ENCODE assay signal across 1 cellular context in genomic region chr17:39750131-39751015, GRCh38.
TF ChIP-seq lines count a peak whose summit lies in the region.

No MANE protein-coding gene starts in this region.

TF ChIP-seq in HepG2, 621 proteins besides CTCF, POLR2A, EP300 and RAD21 (continued from another document and continues in another):
- TF ChIP-seq IKZF4 (CRISPR knock-in tag; IDR thresholded peaks at IDR 0.05; ENCODE audit: borderline replicate concordance, low read depth, not compliant biosample characterization) = no peak
- TF ChIP-seq ARNT2 (CRISPR knock-in tag; IDR thresholded peaks at IDR 0.05; ENCODE audit: low read depth) = no peak; the same call in 1 of the 2 replicates
- no peak for TF ChIP-seq ZSCAN22 (CRISPR knock-in tag; IDR thresholded peaks at IDR 0.05)
- TF ChIP-seq NCOA2 (CRISPR knock-in tag; IDR thresholded peaks at IDR 0.05) = peak; percentile 80
- no peak; the same call in 1 of the 2 replicates for TF ChIP-seq ZIK1 (CRISPR knock-in tag; IDR thresholded peaks at IDR 0.05; ENCODE audit: borderline replicate concordance, low read depth)
- no peak for TF ChIP-seq CHD4 (IDR thresholded peaks at IDR 0.05; ENCODE audit: borderline replicate concordance, low read length)
- no peak; the same call in 1 of the 2 replicates for TF ChIP-seq MTERF4 (CRISPR knock-in tag; IDR thresholded peaks at IDR 0.05)
- no peak for TF ChIP-seq SNAPC5 (CRISPR knock-in tag; IDR thresholded peaks at IDR 0.05; ENCODE audit: borderline replicate concordance)
- TF ChIP-seq MLX (CRISPR knock-in tag; IDR thresholded peaks at IDR 0.05) = no peak
- TF ChIP-seq PREB (CRISPR knock-in tag; IDR thresholded peaks at IDR 0.05) = no peak
- peak; percentile 20; the same call in 1 of the 2 replicates for TF ChIP-seq ZNF512 (CRISPR knock-in tag; IDR thresholded peaks at IDR 0.05)
- TF ChIP-seq ZBTB10 (CRISPR knock-in tag; IDR thresholded peaks at IDR 0.05; ENCODE audit: borderline replicate concordance) = peak; percentile 58; the same call in 1 of the 2 replicates
- no peak for TF ChIP-seq SETDB1 (CRISPR knock-in tag; IDR thresholded peaks at IDR 0.05; ENCODE audit: borderline replicate concordance)
- peak; percentile 67 for TF ChIP-seq NCOA1 (CRISPR knock-in tag; IDR thresholded peaks at IDR 0.05)
- TF ChIP-seq ZFP62 (CRISPR knock-in tag; IDR thresholded peaks at IDR 0.05) = no peak
- TF ChIP-seq NKX3-1 (CRISPR knock-in tag; IDR thresholded peaks at IDR 0.05) = no peak
- peak; percentile 71; the same call in 1 of the 2 replicates for TF ChIP-seq RFXAP (CRISPR knock-in tag; IDR thresholded peaks at IDR 0.05; ENCODE audit: borderline replicate concordance)
- TF ChIP-seq XRCC5 (optimal IDR thresholded peaks at IDR 0.05; ENCODE audit: low read length) = peak; percentile 21
- TF ChIP-seq ZBTB40 (IDR thresholded peaks at IDR 0.05) = no peak
- TF ChIP-seq ZBTB40 (CRISPR knock-in tag; IDR thresholded peaks at IDR 0.05) = peak; percentile 76; the same call in 1 of the 2 replicates
- no peak for TF ChIP-seq ZNF354B (CRISPR knock-in tag; IDR thresholded peaks at IDR 0.05)
- no peak for TF ChIP-seq ZBTB14 (CRISPR knock-in tag; IDR thresholded peaks at IDR 0.05)
- peak; percentile 51; the same call in 1 of the 2 replicates for TF ChIP-seq KDM2A (CRISPR knock-in tag; IDR thresholded peaks at IDR 0.05; ENCODE audit: borderline replicate concordance, low read depth)
- TF ChIP-seq SP140L (CRISPR knock-in tag; IDR thresholded peaks at IDR 0.05; ENCODE audit: borderline replicate concordance) = no peak
- no peak for TF ChIP-seq HDAC6 (IDR thresholded peaks at IDR 0.05; ENCODE audit: low read depth, low read length)
- TF ChIP-seq TCF12 (IDR thresholded peaks at IDR 0.05) = no peak
- TF ChIP-seq TCF12 (CRISPR knock-in tag; IDR thresholded peaks at IDR 0.05) = 0 out of 2 replicates have a peak, but pooled peaks have one; percentile 66
- peak; percentile 54; the same call in 1 of the 2 replicates for TF ChIP-seq GMEB1 (CRISPR knock-in tag; IDR thresholded peaks at IDR 0.05; ENCODE audit: borderline replicate concordance)
- TF ChIP-seq NONO (IDR thresholded peaks at IDR 0.05) = no peak
- peak; percentile 57; the same call in 1 of the 2 replicates for TF ChIP-seq NONO (CRISPR knock-in tag; conservative IDR thresholded peaks at IDR 0.05)
- no peak for TF ChIP-seq PLRG1 (conservative IDR thresholded peaks at IDR 0.05)
- peak; percentile 54; the same call in 1 of the 2 replicates for TF ChIP-seq ZMYM2 (CRISPR knock-in tag; IDR thresholded peaks at IDR 0.05)
- TF ChIP-seq ZNF44 (CRISPR knock-in tag; IDR thresholded peaks at IDR 0.05) = 0 out of 2 replicates have a peak, but pooled peaks have one; percentile 58
- TF ChIP-seq ZNF556 (CRISPR knock-in tag; IDR thresholded peaks at IDR 0.05; ENCODE audit: borderline replicate concordance) = peak; percentile 31; the same call in 1 of the 2 replicates
- TF ChIP-seq ZNF296 (CRISPR knock-in tag; conservative IDR thresholded peaks at IDR 0.05) = 0 out of 2 replicates have a peak, but pooled peaks have one; percentile 58
- TF ChIP-seq ARHGAP35 (CRISPR knock-in tag; IDR thresholded peaks at IDR 0.05; ENCODE audit: borderline replicate concordance) = no peak
- TF ChIP-seq CAMTA2 (CRISPR knock-in tag; IDR thresholded peaks at IDR 0.05; ENCODE audit: borderline replicate concordance) = no peak
- no peak for TF ChIP-seq AHR (CRISPR knock-in tag; IDR thresholded peaks at IDR 0.05)
- no peak for TF ChIP-seq ATF4 (CRISPR knock-in tag; IDR thresholded peaks at IDR 0.05)
- TF ChIP-seq STAG1 (CRISPR knock-in tag; IDR thresholded peaks at IDR 0.05) = no peak
